In genomic region chr5:51382508-51382758, GRCh38 we compare ENCODE assay signal across 10 cellular contexts. TPM values are rescaled to one million over a fixed set of nuclear protein-coding genes. Genes with fewer than 3 reads are reported as not detected.
DNase-seq lines count a peak whose midpoint lies in the region; ATAC-seq and TF ChIP-seq lines count a peak whose summit lies in the region.
"Had no signal": no experiment of that assay in that cellular context is flagged by ENCODE, and none has a peak within 500 bp of the region (broad histone marks: within the 10 kb centered on the region; RNA-seq: fewer than 3 reads in every experiment).

No MANE protein-coding gene starts in this region.

- H3K27me3 Mint-ChIP-seq in T-helper 2 cell treated with Interferon-gamma antibody and Interleukin-4, amounts not matched to agents 5 μg/mL and 100 μg/mL, for 36 hours (ENCODE audit: low read depth) = peaks cover 98% of the 10 kb centered on the region

- H3K36me3 ChIP-seq in HEK293 (ENCODE audit: control insufficient read depth in 2 of 2, insufficient read depth in 1 of 2, low read length in 2 of 2) (peaks cover 0 to under 1% of the 10 kb centered on the region in 2 experiments; a peak in 1 of 3 replicates), SJSA1 (no peaks in the 10 kb centered on the region), gastroesophageal sphincter (no peaks in the 10 kb centered on the region), sigmoid colon (no peaks in the 10 kb centered on the region)

- H3K4me3 ChIP-seq in HEK293 (ENCODE audit: low read depth, low read length) = peak overlapping the region; percentile 74
- peak overlapping the region; percentile 44 for H3K4me3 ChIP-seq in SJSA1
- H3K4me3 ChIP-seq in gastroesophageal sphincter = peak overlapping the region; percentile 32 to 57
- peak overlapping the region; percentile 52 to 68 (median 56) for H3K4me3 ChIP-seq in sigmoid colon

- H3K4me1 Mint-ChIP-seq in T-helper 2 cell treated with Interferon-gamma antibody and Interleukin-4, amounts not matched to agents 5 μg/mL and 100 μg/mL, for 36 hours (ENCODE audit: low read depth) = peaks cover 9% of the 10 kb centered on the region
- H3K4me1 Mint-ChIP-seq: activated B cell treated with CpG ODN at 0.5 μM for 24 hours had no signal

- TF ChIP-seq POLR2A in gastroesophageal sphincter (IDR thresholded peaks at IDR 0.05) (no peak), sigmoid colon (IDR thresholded peaks at IDR 0.05) (no peak)

- no peaks in the 10 kb centered on the region for H3K36me3 Mint-ChIP-seq in T-helper 2 cell treated with Interferon-gamma antibody and Interleukin-4, amounts not matched to agents 5 μg/mL and 100 μg/mL, for 36 hours (ENCODE audit: low read depth)

- no peak overlapping the region for H3K4me3 Mint-ChIP-seq in T-helper 2 cell treated with Interferon-gamma antibody and Interleukin-4, amounts not matched to agents 5 μg/mL and 100 μg/mL, for 36 hours
- H3K4me3 Mint-ChIP-seq: activated B cell treated with CpG ODN at 0.5 μM for 24 hours had no signal

- no peaks in the 10 kb centered on the region for H3K9me3 ChIP-seq in HEK293 (ENCODE audit: control insufficient read depth, insufficient read depth, low read depth, low read length)
- H3K9me3 ChIP-seq in SJSA1 (replicated peaks) = no peaks in the 10 kb centered on the region
- no peaks in the 10 kb centered on the region for H3K9me3 ChIP-seq in gastroesophageal sphincter
- no peaks in the 10 kb centered on the region for H3K9me3 ChIP-seq in sigmoid colon

- in situ Hi-C loops in G401 (cut with HindIII; ENCODE audit: low sequenced_read_pairs) = no loop called here

- H3K27ac Mint-ChIP-seq in T-helper 2 cell treated with Interferon-gamma antibody and Interleukin-4, amounts not matched to agents 5 μg/mL and 100 μg/mL, for 36 hours = no peak overlapping the region
- H3K27ac Mint-ChIP-seq: activated B cell treated with CpG ODN at 0.5 μM for 24 hours had no signal

- CTCF ChIA-PET in HEK293 (lab: Yijun Ruan, JAX) = interaction anchor here (0.6 to 4.7 kb wide), 4 partner anchors 12 to 419 kb away, joined by 3 to 19 read pairs (median 6); no protein-coding TSS in a partner anchor

- TF ChIP-seq EP300 in gastroesophageal sphincter (IDR thresholded peaks at IDR 0.05) (no peak), sigmoid colon (IDR thresholded peaks at IDR 0.05) (no peak)

- peaks cover 46% of the 10 kb centered on the region for H3K27me3 ChIP-seq in SJSA1 (replicated peaks)
- peaks cover 100% of the 10 kb centered on the region for H3K27me3 ChIP-seq in gastroesophageal sphincter
- peaks cover 0 to 95% (median 10%) of the 10 kb centered on the region in 3 donors for H3K27me3 ChIP-seq in sigmoid colon

- no peaks in the 10 kb centered on the region for H3K9me3 Mint-ChIP-seq in T-helper 2 cell treated with Interferon-gamma antibody and Interleukin-4, amounts not matched to agents 5 μg/mL and 100 μg/mL, for 36 hours
- H3K9me3 Mint-ChIP-seq: activated B cell treated with CpG ODN at 0.5 μM for 24 hours had no signal

- DNase-seq in SJSA1 (ENCODE audit: low read depth in 1 of 2, low spot score in 2 of 2) = no peak
- no peak for DNase-seq in sigmoid colon
- DNase-seq in T-helper 9 cell = no peak
- no peak for DNase-seq in G401 (ENCODE audit: low spot score)
- no peak for DNase-seq in T-helper 2 cell treated with Interferon-gamma antibody and Interleukin-4, amounts not matched to agents 5 μg/mL and 100 μg/mL, for 36 hours (ENCODE audit: low spot score)
- DNase-seq: activated B cell treated with CpG ODN at 0.5 μM for 24 hours; activated naive CD4-positive, alpha-beta T cell had no signal

- intact Hi-C loops in sigmoid colon (cut with DNase I) = loop anchor here (5.0 to 10.0 kb wide), 2 partner anchors 35 to 418 kb away; no protein-coding TSS in a partner anchor

- 1 to 2% methylated on average over 9 to 12 of the region's 12 CpGs for WGBS in gastroesophageal sphincter (ENCODE audit: low coverage in 1 of 2), 2 donors
- WGBS in sigmoid colon, 2 donors = 6 to 16% methylated on average over 12 of the region's 12 CpGs

- no peak for ATAC-seq in gastroesophageal sphincter
- no peak for ATAC-seq in GM19035 (IDR thresholded peaks at IDR 0.05; ENCODE audit: unreplicated experiment)

- H3K27ac ChIP-seq in HEK293 (ENCODE audit: extremely low read depth, low read depth, low read length) = peak overlapping the region; percentile 89
- no peak overlapping the region for H3K27ac ChIP-seq in SJSA1
- H3K27ac ChIP-seq in gastroesophageal sphincter = peak overlapping the region in 2 of 4 donors; percentile 25 to 78
- peak overlapping the region in 3 of 4 donors; percentile 69 to 86 (median 83) for H3K27ac ChIP-seq in sigmoid colon

- H3K4me1 ChIP-seq in HEK293 (ENCODE audit: control insufficient read depth, insufficient read depth, low read length) (peaks cover 14% of the 10 kb centered on the region), SJSA1 (replicated peaks) (peaks cover 9% of the 10 kb centered on the region; the same call in 1 of the 2 replicates), gastroesophageal sphincter (peaks cover 0 to 41% (median 7%) of the 10 kb centered on the region in 3 donors), sigmoid colon (peaks cover 0 to 18% (median 8%) of the 10 kb centered on the region in 4 donors)

- POLR2A ChIA-PET in HEK293 (lab: Yijun Ruan, JAX) = interaction anchor here (1.1 to 2.4 kb wide), 8 partner anchors 7 to 1417 kb away, joined by 3 to 17 read pairs (median 4); no protein-coding TSS in a partner anchor

- TF ChIP-seq CTCF in HEK293 (tag by site-specific recombination; IDR thresholded peaks at IDR 0.05) = no peak
- TF ChIP-seq CTCF in gastroesophageal sphincter (IDR thresholded peaks at IDR 0.05) = no peak
- no peak for TF ChIP-seq CTCF in sigmoid colon (IDR thresholded peaks at IDR 0.05)

TF ChIP-seq in HEK293, 187 proteins besides CTCF, POLR2A, EP300 and RAD21 (continues in another document):
- no peak for TF ChIP-seq ZNF626 (tag by site-specific recombination; IDR thresholded peaks at IDR 0.05)
- TF ChIP-seq SALL2 (tag by site-specific recombination; IDR thresholded peaks at IDR 0.05; ENCODE audit: borderline replicate concordance) = no peak
- TF ChIP-seq ZNF175 (tag by site-specific recombination; IDR thresholded peaks at IDR 0.05) = no peak
- TF ChIP-seq ZNF513 (tag by site-specific recombination; IDR thresholded peaks at IDR 0.05) = no peak
- no peak for TF ChIP-seq ZBTB10 (tag by site-specific recombination; IDR thresholded peaks at IDR 0.05)
- no peak for TF ChIP-seq ZNF639 (tag by site-specific recombination; IDR thresholded peaks at IDR 0.05)
- TF ChIP-seq ZNF404 (tag by site-specific recombination; IDR thresholded peaks at IDR 0.05) = no peak
- TF ChIP-seq ZNF221 (tag by site-specific recombination; IDR thresholded peaks at IDR 0.05; ENCODE audit: borderline replicate concordance) = no peak
- TF ChIP-seq ZNF48 (tag by site-specific recombination; IDR thresholded peaks at IDR 0.05) = no peak

RNA-seq across cellular contexts. Expression of gene ISL1, which starts 0.8 kb away (rescaled TPM):
- 0.71 TPM in 1 of 2 replicates, not detected in the other for total RNA-seq in SJSA1 (2014; rRNA removed; shearing (Covaris generic))
- 10 to 100 TPM in 2 of 4 donors, not detected in 2; 17.6 to 21.3 TPM for total RNA-seq in gastroesophageal sphincter
- total RNA-seq in sigmoid colon = 1 to 10 TPM in 3 of 4 donors, under 1 TPM in 1; 0.81 to 1.2 (median 1.1) TPM
- 1 to 10 TPM in 1 of 3 donors, under 1 TPM in 2; 0.46 to 1.2 (median 0.48) TPM for polyA plus RNA-seq in sigmoid colon
- not detected in 2 replicates for total RNA-seq in G401 (2014; rRNA removed; shearing (Covaris generic))
- total RNA-seq: activated B cell treated with CpG ODN at 0.5 μM for 24 hours had no signal
